31 cellular contexts compared by ENCODE assay signal in the genomic region with DNA sequence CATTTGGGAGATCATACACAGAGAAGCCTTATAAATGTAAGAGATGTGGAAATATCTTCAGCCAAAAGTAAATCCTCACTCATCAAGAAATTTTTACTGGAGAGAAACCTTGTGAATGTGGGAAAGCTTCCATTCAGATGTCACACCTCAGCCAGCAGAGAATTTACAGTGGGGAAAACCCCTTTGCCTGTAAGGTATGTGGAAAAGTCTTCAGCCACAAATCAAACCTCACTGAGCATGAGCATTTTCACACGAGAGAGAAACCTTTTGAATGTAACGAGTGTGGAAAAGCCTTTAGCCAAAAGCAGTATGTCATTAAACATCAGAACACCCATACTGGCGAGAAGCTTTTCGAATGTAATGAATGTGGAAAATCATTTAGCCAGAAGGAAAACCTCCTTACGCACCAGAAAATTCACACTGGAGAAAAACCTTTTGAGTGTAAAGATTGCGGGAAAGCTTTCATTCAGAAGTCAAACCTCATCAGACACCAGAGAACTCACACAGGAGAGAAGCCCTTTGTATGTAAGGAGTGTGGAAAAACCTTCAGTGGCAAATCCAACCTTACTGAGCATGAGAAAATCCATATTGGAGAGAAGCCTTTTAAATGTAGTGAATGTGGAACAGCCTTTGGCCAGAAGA.
"Had no signal": no experiment of that assay in that cellular context is flagged by ENCODE, and none has a peak within 500 bp of the region (broad histone marks: within the 10 kb centered on the region; RNA-seq: fewer than 3 reads in every experiment).

No MANE protein-coding gene starts in this region.

- FAIRE-seq: endometrium had no signal

- ATAC-seq: activated CD8-positive, alpha-beta memory T cell treated with anti-CD3 and anti-CD28 coated beads, Interleukin-2, amount 10 ng/mL, durations not matched to agents 7 days and 5 days; activated CD8-positive, alpha-beta T cell treated with anti-CD3 and anti-CD28 coated beads, Interleukin-2, amount 10 ng/mL, durations not matched to agents 7 days and 5 days; activated naive CD8-positive, alpha-beta T cell treated with anti-CD3 and anti-CD28 coated beads, Interleukin-2, amount 50 U/mL, for 24 hours; gastrocnemius medialis; left cardiac atrium; left ventricle myocardium superior; naive thymus-derived CD8-positive, alpha-beta T cell; psoas muscle had no signal

- H3K4me1 ChIP-seq: breast epithelium, gastrocnemius medialis, parathyroid adenoma, psoas muscle, right atrium auricular region, uterus had no signal

- H2AFZ ChIP-seq: parathyroid adenoma had no signal

- H3K4me3 Mint-ChIP-seq: activated CD8-positive, alpha-beta memory T cell treated with anti-CD3 and anti-CD28 coated beads, Interleukin-2, amount 10 ng/mL, durations not matched to agents 7 days and 5 days; activated CD8-positive, alpha-beta T cell treated with anti-CD3 and anti-CD28 coated beads, Interleukin-2, amount 10 ng/mL, durations not matched to agents 7 days and 5 days; activated naive CD4-positive, alpha-beta T cell treated with anti-CD3 and anti-CD28 coated beads, Interleukin-2, amount 50 U/mL, for 24 hours; activated naive CD8-positive, alpha-beta T cell treated with anti-CD3 and anti-CD28 coated beads, Interleukin-2, amount 50 U/mL, for 24 hours; central memory CD8-positive, alpha-beta T cell; dendritic cell treated with granulocyte-macrophage colony-stimulating factor and Interleukin-4, amounts not matched to agents 40 ng/mL and 50 ng/mL, for 4 days; memory B cell; naive thymus-derived CD8-positive, alpha-beta T cell; neural crest cell; type B pancreatic cell had no signal

- H3K4me1 Mint-ChIP-seq: activated CD8-positive, alpha-beta memory T cell treated with anti-CD3 and anti-CD28 coated beads, Interleukin-2, amount 10 ng/mL, durations not matched to agents 7 days and 5 days; activated naive CD4-positive, alpha-beta T cell treated with anti-CD3 and anti-CD28 coated beads, Interleukin-2, amount 50 U/mL, for 24 hours; activated naive CD8-positive, alpha-beta T cell treated with anti-CD3 and anti-CD28 coated beads, Interleukin-2, amount 50 U/mL, for 24 hours; central memory CD8-positive, alpha-beta T cell; memory B cell; neural crest cell had no signal

- H3K27me3 Mint-ChIP-seq: activated CD8-positive, alpha-beta memory T cell treated with anti-CD3 and anti-CD28 coated beads, Interleukin-2, amount 10 ng/mL, durations not matched to agents 7 days and 5 days; activated naive CD4-positive, alpha-beta T cell treated with anti-CD3 and anti-CD28 coated beads, Interleukin-2, amount 50 U/mL, for 24 hours; activated naive CD8-positive, alpha-beta T cell treated with anti-CD3 and anti-CD28 coated beads, Interleukin-2, amount 50 U/mL, for 24 hours; central memory CD8-positive, alpha-beta T cell; dendritic cell treated with granulocyte-macrophage colony-stimulating factor and Interleukin-4, amounts not matched to agents 40 ng/mL and 50 ng/mL, for 4 days; memory B cell; naive thymus-derived CD8-positive, alpha-beta T cell; type B pancreatic cell had no signal

- H3K9ac ChIP-seq: parathyroid adenoma had no signal

- H3K27me3 ChIP-seq: breast epithelium, gastrocnemius medialis, right atrium auricular region, uterus had no signal

- H3K27ac ChIP-seq: breast epithelium, gastrocnemius medialis, parathyroid adenoma, psoas muscle, right atrium auricular region, uterus had no signal

- H3K4me3 ChIP-seq: psoas muscle, right atrium auricular region, uterus had no signal

- H3K79me2 ChIP-seq: parathyroid adenoma had no signal

- H3K27ac Mint-ChIP-seq: activated CD8-positive, alpha-beta memory T cell treated with anti-CD3 and anti-CD28 coated beads, Interleukin-2, amount 10 ng/mL, durations not matched to agents 7 days and 5 days; activated CD8-positive, alpha-beta T cell treated with anti-CD3 and anti-CD28 coated beads, Interleukin-2, amount 10 ng/mL, durations not matched to agents 7 days and 5 days; activated naive CD4-positive, alpha-beta T cell treated with anti-CD3 and anti-CD28 coated beads, Interleukin-2, amount 50 U/mL, for 24 hours; activated naive CD8-positive, alpha-beta T cell treated with anti-CD3 and anti-CD28 coated beads, Interleukin-2, amount 50 U/mL, for 24 hours; activated T-helper 2 cell treated with anti-CD3 and anti-CD28 coated beads, Interferon-gamma antibody, Interleukin-2, Interleukin-4, amounts not matched to agents 10 μg/mL and 5 μg/mL and 100 μg/mL, durations not matched to agents 14 hours and 24 hours and 36 hours; dendritic cell treated with granulocyte-macrophage colony-stimulating factor and Interleukin-4, amounts not matched to agents 40 ng/mL and 50 ng/mL, for 4 days; memory B cell; naive thymus-derived CD8-positive, alpha-beta T cell; type B pancreatic cell had no signal

- DNase-seq: activated CD4-positive, alpha-beta T cell treated with anti-CD3 and anti-CD28 coated beads, Interleukin-2, amount 50 U/mL, for 1 hour; activated CD8-positive, alpha-beta memory T cell treated with anti-CD3 and anti-CD28 coated beads, Interleukin-2, amount 10 ng/mL, durations not matched to agents 7 days and 5 days; activated CD8-positive, alpha-beta T cell treated with anti-CD3 and anti-CD28 coated beads, Interleukin-2, amount 10 ng/mL, durations not matched to agents 7 days and 5 days; activated naive CD8-positive, alpha-beta T cell treated with anti-CD3 and anti-CD28 coated beads, Interleukin-2, amount 50 U/mL, for 24 hours; activated T-cell treated with anti-CD3 and anti-CD28 coated beads, Interleukin-2, amount 50 U/mL, for 48 hours; effector CD4-positive, alpha-beta T cell; gastrocnemius medialis; glutamatergic neuron; islet precursor cell; left cardiac atrium; left ventricle myocardium superior; midbrain; naive thymus-derived CD8-positive, alpha-beta T cell; nucleus accumbens; psoas muscle; stimulated activated CD4-positive, alpha-beta T cell treated with anti-CD3 and anti-CD28 coated beads, Interleukin-15, amount 100 ng/mL, for 24 hours; stimulated activated CD4-positive, alpha-beta T cell treated with anti-CD3 and anti-CD28 coated beads, Interleukin-2, amount 100 ng/mL, for 24 hours; stimulated activated naive CD4-positive, alpha-beta T cell; T-helper 2 cell; uterus had no signal

- H3K36me3 ChIP-seq: uterus had no signal

- H3K9me3 Mint-ChIP-seq: type B pancreatic cell had no signal
